15 cellular contexts compared by ENCODE assay signal in genomic region chr18:54555996-54556395, GRCh38. TPM values are rescaled to one million over a fixed set of nuclear protein-coding genes. Genes with fewer than 3 reads are reported as not detected.
DNase-seq lines count a peak whose midpoint lies in the region; ATAC-seq lines count a peak whose summit lies in the region.
"Had no signal": no experiment of that assay in that cellular context is flagged by ENCODE, and none has a peak within 500 bp of the region (broad histone marks: within the 10 kb centered on the region; RNA-seq: fewer than 3 reads in every experiment).

No MANE protein-coding gene starts in this region.

- no peak overlapping the region for H3K27ac Mint-ChIP-seq in activated CD4-positive, alpha-beta T cell treated with anti-CD3 and anti-CD28 coated beads, Interleukin-2, amount 10 ng/mL, durations not matched to agents 24 days and 14 days
- H3K27ac Mint-ChIP-seq in stimulated activated effector memory CD8-positive, alpha-beta T cell treated with anti-CD3 and anti-CD28 coated beads, Interleukin-12 subunit alpha, Interleukin-12 subunit beta, amount 100 ng/mL, for 72 hours: no peak overlapping the region
- H3K27ac Mint-ChIP-seq: B cell; CD4-positive, alpha-beta T cell; CD8-positive, alpha-beta T cell had no signal

- H3K4me1 Mint-ChIP-seq in activated CD4-positive, alpha-beta T cell treated with anti-CD3 and anti-CD28 coated beads, Interleukin-2, amount 10 ng/mL, durations not matched to agents 24 days and 14 days: no peaks in the 10 kb centered on the region
- no peaks in the 10 kb centered on the region for H3K4me1 Mint-ChIP-seq in stimulated activated effector memory CD8-positive, alpha-beta T cell treated with anti-CD3 and anti-CD28 coated beads, Interleukin-12 subunit alpha, Interleukin-12 subunit beta, amount 100 ng/mL, for 72 hours
- H3K4me1 Mint-ChIP-seq: B cell had no signal

- ATAC-seq in stimulated activated effector memory CD8-positive, alpha-beta T cell treated with anti-CD3 and anti-CD28 coated beads, Interleukin-12 subunit alpha, Interleukin-12 subunit beta, amount 100 ng/mL, for 72 hours: no peak
- ATAC-seq: A549; CD8-positive, alpha-beta T cell had no signal

- peak; percentile 16 for DNase-seq in activated CD4-positive, alpha-beta T cell treated with anti-CD3 and anti-CD28 coated beads, Interleukin-2, amount 10 ng/mL, durations not matched to agents 24 days and 14 days
- DNase-seq in activated CD4-positive, alpha-beta T cell treated with anti-CD3 and anti-CD28 coated beads for 4 hours: no peak
- DNase-seq in kidney tubule cell (ENCODE audit: low spot score) (peak; percentile 75), HuH-7 (ENCODE audit: low spot score) (no peak)
- DNase-seq in stimulated activated effector memory CD8-positive, alpha-beta T cell treated with anti-CD3 and anti-CD28 coated beads, Interleukin-12 subunit alpha, Interleukin-12 subunit beta, amount 100 ng/mL, for 72 hours (ENCODE audit: low spot score in 2 of 2): no peak
- DNase-seq: AML-193; Caco-2; Calu3; CD4-positive, alpha-beta T cell; CD8-positive, alpha-beta T cell; DMS79 treated with DMSO at 0.1 percent for 48 hours; GF-D8 had no signal

- no peaks in the 10 kb centered on the region for H3K36me3 Mint-ChIP-seq in activated CD4-positive, alpha-beta T cell treated with anti-CD3 and anti-CD28 coated beads, Interleukin-2, amount 10 ng/mL, durations not matched to agents 24 days and 14 days (ENCODE audit: low read depth)
- H3K36me3 Mint-ChIP-seq in stimulated activated effector memory CD8-positive, alpha-beta T cell treated with anti-CD3 and anti-CD28 coated beads, Interleukin-12 subunit alpha, Interleukin-12 subunit beta, amount 100 ng/mL, for 72 hours: no peaks in the 10 kb centered on the region
- H3K36me3 Mint-ChIP-seq: CD8-positive, alpha-beta T cell had no signal

- peaks cover 5% of the 10 kb centered on the region for H3K27me3 Mint-ChIP-seq in activated CD4-positive, alpha-beta T cell treated with anti-CD3 and anti-CD28 coated beads, Interleukin-2, amount 10 ng/mL, durations not matched to agents 24 days and 14 days
- H3K27me3 Mint-ChIP-seq: B cell; CD4-positive, alpha-beta T cell had no signal

- no peak overlapping the region for H3K4me3 Mint-ChIP-seq in activated CD4-positive, alpha-beta T cell treated with anti-CD3 and anti-CD28 coated beads, Interleukin-2, amount 10 ng/mL, durations not matched to agents 24 days and 14 days
- no peak overlapping the region for H3K4me3 Mint-ChIP-seq in stimulated activated effector memory CD8-positive, alpha-beta T cell treated with anti-CD3 and anti-CD28 coated beads, Interleukin-12 subunit alpha, Interleukin-12 subunit beta, amount 100 ng/mL, for 72 hours
- H3K4me3 Mint-ChIP-seq: B cell; CD4-positive, alpha-beta T cell; CD8-positive, alpha-beta T cell had no signal

- intact Hi-C loops in activated CD4-positive, alpha-beta T cell treated with anti-CD3 and anti-CD28 coated beads, Interleukin-2, amount 10 ng/mL, durations not matched to agents 24 days and 14 days (cut with micrococcal nuclease): no loop called here

- H3K9me3 Mint-ChIP-seq in activated CD4-positive, alpha-beta T cell treated with anti-CD3 and anti-CD28 coated beads, Interleukin-2, amount 10 ng/mL, durations not matched to agents 24 days and 14 days: no peaks in the 10 kb centered on the region
- no peaks in the 10 kb centered on the region for H3K9me3 Mint-ChIP-seq in stimulated activated effector memory CD8-positive, alpha-beta T cell treated with anti-CD3 and anti-CD28 coated beads, Interleukin-12 subunit alpha, Interleukin-12 subunit beta, amount 100 ng/mL, for 72 hours
- H3K9me3 Mint-ChIP-seq: CD4-positive, alpha-beta T cell; CD8-positive, alpha-beta T cell had no signal

RNA-seq across cellular contexts. Expression of gene DYNAP, which starts 35.0 kb away (rescaled TPM):
- total RNA-seq in activated CD4-positive, alpha-beta T cell treated with anti-CD3 and anti-CD28 coated beads, Interleukin-2, amount 10 ng/mL, durations not matched to agents 24 days and 14 days: not detected in 2 replicates
- total RNA-seq: A172; B cell; Caco-2; Calu3; CD4-positive, alpha-beta T cell; CD8-positive, alpha-beta T cell had no signal

Comparison
In these comparisons a context has a peak if more than half of its experiments do, and no peak if none do; other contexts are left out.
1. DNase-seq: peak in activated CD4-positive, alpha-beta T cell treated with anti-CD3 and anti-CD28 coated beads, Interleukin-2, amount 10 ng/mL, durations not matched to agents 24 days and 14 days (single experiment) and kidney tubule cell (single experiment); none in activated CD4-positive, alpha-beta T cell treated with anti-CD3 and anti-CD28 coated beads for 4 hours (0 of 2), stimulated activated effector memory CD8-positive, alpha-beta T cell treated with anti-CD3 and anti-CD28 coated beads, Interleukin-12 subunit alpha, Interleukin-12 subunit beta, amount 100 ng/mL, for 72 hours (0 of 2) and HuH-7 (single experiment).